ENCODE assay signal across 13 cellular contexts in genomic region chr9:136568288-136569081, GRCh38. TPM values are rescaled to one million over a fixed set of nuclear protein-coding genes. Genes with fewer than 3 reads are reported as not detected.
DNase-seq lines count a peak whose midpoint lies in the region; ATAC-seq and TF ChIP-seq lines count a peak whose summit lies in the region.
"Had no signal": no experiment of that assay in that cellular context is flagged by ENCODE, and none has a peak within 500 bp of the region (broad histone marks: within the 10 kb centered on the region; RNA-seq: fewer than 3 reads in every experiment).

No MANE protein-coding gene starts in this region.

- no peak overlapping the region for H3K4me3 ChIP-seq in adipocyte (ENCODE audit: low read length)
- peak overlapping the region in 1 of 4 donors; percentile 5 for H3K4me3 ChIP-seq in sigmoid colon
- H3K4me3 ChIP-seq: uterus had no signal

- H3K27ac ChIP-seq in sigmoid colon: peak overlapping the region; percentile 55 to 85 (median 78)

- no peaks in the 10 kb centered on the region for H3K36me3 ChIP-seq in ES-I3 (ENCODE audit: insufficient read depth, low read length)
- no peaks in the 10 kb centered on the region for H3K36me3 ChIP-seq in adipocyte (ENCODE audit: control insufficient read depth, insufficient read depth, low read length, severe bottlenecking)
- no peaks in the 10 kb centered on the region for H3K36me3 ChIP-seq in sigmoid colon
- H3K36me3 ChIP-seq: uterus had no signal

- peaks cover 55% of the 10 kb centered on the region for H3K4me1 ChIP-seq in ES-I3 (ENCODE audit: insufficient read depth, low read length)
- peaks cover 60% of the 10 kb centered on the region for H3K4me1 ChIP-seq in adipocyte (ENCODE audit: control insufficient read depth, insufficient read depth, low read length)
- peaks cover 0 to 83% (median 74%) of the 10 kb centered on the region in 4 donors for H3K4me1 ChIP-seq in sigmoid colon

- H3K9ac ChIP-seq in ES-I3 (ENCODE audit: low read depth, low read length) (0 out of 2 replicates have a peak overlapping the region, but pooled peaks have one; percentile 5), adipocyte (ENCODE audit: low read length) (peak overlapping the region; percentile 35)

- no peak for TF ChIP-seq POLR2A in sigmoid colon (IDR thresholded peaks at IDR 0.05)

- 76 to 80% methylated on average over 24 of the region's 24 CpGs for WGBS in sigmoid colon, 2 donors

- no peaks in the 10 kb centered on the region for H3K9me3 ChIP-seq in ES-I3 (ENCODE audit: control insufficient read depth, insufficient read depth, low read length)
- no peaks in the 10 kb centered on the region for H3K9me3 ChIP-seq in adipocyte (ENCODE audit: control insufficient read depth, low read length)
- no peaks in the 10 kb centered on the region for H3K9me3 ChIP-seq in sigmoid colon
- H3K9me3 ChIP-seq: uterus had no signal

- DNase-seq in adipocyte (ENCODE audit: low read depth) (no peak), hepatic stellate cell (ENCODE audit: low spot score) (peak; percentile 53), sigmoid colon (no peak), NCI-H345 treated with DMSO at 0.1 percent for 48 hours (lab: John Stamatoyannopoulos, UW; ENCODE audit: unreplicated experiment) (no peak), SKM-1 (lab: John Stamatoyannopoulos, UW; ENCODE audit: unreplicated experiment) (no peak), NCI-H2081 treated with DMSO at 0.1 percent for 48 hours (lab: John Stamatoyannopoulos, UW) (no peak)
- DNase-seq: activated B cell treated with CpG ODN at 0.5 μM for 24 hours; activated T-cell treated with anti-CD3 and anti-CD28 coated beads, Interleukin-2, amount 50 U/mL, for 1 hour; NCI-H1105; SHP77 treated with DMSO at 0.1 percent for 48 hours had no signal

- intact Hi-C loops in sigmoid colon (cut with DNase I): no loop called here

- TF ChIP-seq EP300 in sigmoid colon (IDR thresholded peaks at IDR 0.05): no peak

- ATAC-seq in GM21825 (IDR thresholded peaks at IDR 0.05; ENCODE audit: unreplicated experiment): no peak

- TF ChIP-seq CTCF in sigmoid colon (IDR thresholded peaks at IDR 0.05): no peak

- no peaks in the 10 kb centered on the region for H3K27me3 ChIP-seq in adipocyte (replicated peaks; ENCODE audit: control insufficient read depth, insufficient read depth, low read length)
- H3K27me3 ChIP-seq in sigmoid colon: no peaks in the 10 kb centered on the region
- H3K27me3 ChIP-seq: uterus had no signal

RNA-seq across cellular contexts. Expression of gene NOTCH1, which starts 22.6 kb away (rescaled TPM):
- 10 to 100 TPM; 16.6 to 36.0 (median 31.8) TPM for total RNA-seq in sigmoid colon
- 10 to 100 TPM in 1 of 3 donors, 1 to 10 TPM in 2; 1.8 to 30.8 (median 3.7) TPM for polyA plus RNA-seq in sigmoid colon
